ENCODE assay signal across 8 cellular contexts in genomic region chr14:102775855-102776760, GRCh38. TPM values are rescaled to one million over a fixed set of nuclear protein-coding genes. Genes with fewer than 3 reads are reported as not detected.
DNase-seq lines count a peak whose midpoint lies in the region; ATAC-seq and TF ChIP-seq lines count a peak whose summit lies in the region.

No MANE protein-coding gene starts in this region.

- ATAC-seq in HG03175 (IDR thresholded peaks at IDR 0.05; ENCODE audit: unreplicated experiment), result no peak

- peaks cover 30% of the 10 kb centered on the region for H3K36me3 Mint-ChIP-seq in activated T-cell treated with anti-CD3 and anti-CD28 coated beads, Interleukin-2, amount 50 U/mL, for 24 hours (ENCODE audit: low read depth)
- H3K36me3 Mint-ChIP-seq in glutamatergic neuron (ENCODE audit: unreplicated experiment), result no peaks in the 10 kb centered on the region

- H3K79me2 ChIP-seq in GM23248 (ENCODE audit: insufficient read depth), result peaks cover 27% of the 10 kb centered on the region

- peak overlapping the region; percentile 79 for H2AFZ ChIP-seq in GM23248

- H4K20me1 ChIP-seq in GM23248 (ENCODE audit: insufficient read depth), result no peaks in the 10 kb centered on the region

- H3K9me2 ChIP-seq in GM23248 (ENCODE audit: insufficient read depth), result no peaks in the 10 kb centered on the region

- no peak for TF ChIP-seq EP300 in sigmoid colon (IDR thresholded peaks at IDR 0.05)

- H3K36me3 ChIP-seq in GM23248 (ENCODE audit: low read depth), result no peaks in the 10 kb centered on the region
- no peaks in the 10 kb centered on the region for H3K36me3 ChIP-seq in sigmoid colon

- no peak overlapping the region for H3K4me3 ChIP-seq in GM23248
- H3K4me3 ChIP-seq in sigmoid colon, result peak overlapping the region in 2 of 4 donors; percentile 86 to 92

- peak overlapping the region; percentile 44 for H3K9ac ChIP-seq in GM23248

- peak overlapping the region; percentile 75 for H3K4me3 Mint-ChIP-seq in activated T-cell treated with anti-CD3 and anti-CD28 coated beads, Interleukin-2, amount 50 U/mL, for 24 hours
- H3K4me3 Mint-ChIP-seq in glutamatergic neuron (ENCODE audit: unreplicated experiment), result peak overlapping the region; percentile 72

- intact Hi-C loops in sigmoid colon (cut with DNase I), result loop anchor here (5.0 to 10.0 kb wide), 4 partner anchors 79 to 254 kb away; no protein-coding TSS in a partner anchor

- WGBS in GM23248 (ENCODE audit: low coverage in 1 of 2, low lambda C conversion rate in 2 of 2, missing lambda C conversion rate in 2 of 2), 2 experiments, result 77 to 80% methylated on average over 18 to 22 of the region's 22 CpGs
- WGBS in sigmoid colon, 2 donors, result 88 to 90% methylated on average over 22 of the region's 22 CpGs

- TF ChIP-seq CTCF in glutamatergic neuron (IDR thresholded peaks at IDR 0.05; ENCODE audit: partially characterized antibody, unreplicated experiment) (no peak), sigmoid colon (IDR thresholded peaks at IDR 0.05) (no peak)

- TF ChIP-seq POLR2A in sigmoid colon (IDR thresholded peaks at IDR 0.05), result no peak

- H3K4me2 ChIP-seq in GM23248 (ENCODE audit: unreplicated experiment), result no peak overlapping the region

- peaks cover 18% of the 10 kb centered on the region for H3K4me1 ChIP-seq in GM23248 (ENCODE audit: insufficient read depth)
- peaks cover 0 to 35% (median 11%) of the 10 kb centered on the region in 4 donors for H3K4me1 ChIP-seq in sigmoid colon

- DNase-seq in AG08395 (ENCODE audit: low spot score) (peak; percentile 75), GM23248 (peak; percentile 90), glutamatergic neuron (no peak), sigmoid colon (no peak), DMS79 treated with DMSO at 0.1 percent for 48 hours (lab: John Stamatoyannopoulos, UW) (no peak), NCI-H774 (lab: John Stamatoyannopoulos, UW) (no peak)
- DNase-seq in activated T-cell treated with anti-CD3 and anti-CD28 coated beads, Interleukin-2, amount 50 U/mL, for 24 hours, result peak; percentile 50

- peaks cover 52% of the 10 kb centered on the region for H3K4me1 Mint-ChIP-seq in activated T-cell treated with anti-CD3 and anti-CD28 coated beads, Interleukin-2, amount 50 U/mL, for 24 hours (ENCODE audit: low read depth)
- H3K4me1 Mint-ChIP-seq in glutamatergic neuron (ENCODE audit: low read depth, unreplicated experiment), result peaks cover 34% of the 10 kb centered on the region

- H3K27ac ChIP-seq in GM23248, result peak overlapping the region; percentile 61
- H3K27ac ChIP-seq in sigmoid colon, result peak overlapping the region; percentile 73 to 82 (median 79)

- H3K27ac Mint-ChIP-seq in activated T-cell treated with anti-CD3 and anti-CD28 coated beads, Interleukin-2, amount 50 U/mL, for 24 hours, result peak overlapping the region; percentile 92
- no peak overlapping the region for H3K27ac Mint-ChIP-seq in glutamatergic neuron (ENCODE audit: unreplicated experiment)

- H3K27me3 ChIP-seq in GM23248 (replicated peaks; ENCODE audit: insufficient read depth) (no peaks in the 10 kb centered on the region), sigmoid colon (no peaks in the 10 kb centered on the region)

- no peaks in the 10 kb centered on the region for H3K9me3 Mint-ChIP-seq in activated T-cell treated with anti-CD3 and anti-CD28 coated beads, Interleukin-2, amount 50 U/mL, for 24 hours
- peaks cover 3% of the 10 kb centered on the region for H3K9me3 Mint-ChIP-seq in glutamatergic neuron (ENCODE audit: unreplicated experiment)

- peaks cover 35% of the 10 kb centered on the region for H3F3A ChIP-seq in GM23248 (ENCODE audit: insufficient read depth)

- H3K9me3 ChIP-seq in GM23248 (ENCODE audit: low read depth), result no peaks in the 10 kb centered on the region
- no peaks in the 10 kb centered on the region for H3K9me3 ChIP-seq in sigmoid colon

- in situ Hi-C loops in GM23248 (cut with MboI), result loop anchor here (10.0 kb wide), 1 partner anchor 139 kb away; no protein-coding TSS in a partner anchor

- H3K27me3 Mint-ChIP-seq in activated T-cell treated with anti-CD3 and anti-CD28 coated beads, Interleukin-2, amount 50 U/mL, for 24 hours, result no peaks in the 10 kb centered on the region
- H3K27me3 Mint-ChIP-seq in glutamatergic neuron (ENCODE audit: unreplicated experiment), result peaks cover 17% of the 10 kb centered on the region

RNA-seq across cellular contexts. Expression of gene TRAF3, which starts 1.1 kb away (rescaled TPM):
- 17.9 and 18.6 TPM in 2 replicates for total RNA-seq in GM23248 (2014; rRNA removed; shearing (Covaris generic))
- polyA plus RNA-seq in GM23248 (2016; fragmentation: Nextera tagmentation; extraction: Ambion mirVana) (7.8 and 7.9 TPM in 2 replicates), sigmoid colon (10 to 100 TPM; 10.8 to 18.6 (median 12.3) TPM)
- total RNA-seq in glutamatergic neuron (ENCODE audit: unreplicated experiment) (16.7 TPM), sigmoid colon (10 to 100 TPM in 3 of 4 donors, 1 to 10 TPM in 1; 9.5 to 16.1 (median 13.3) TPM)

Comparison
In these comparisons a context has a peak if more than half of its experiments do, and no peak if none do; other contexts are left out.
1. DNase-seq: peak in AG08395 (single experiment), GM23248 (single experiment) and activated T-cell treated with anti-CD3 and anti-CD28 coated beads, Interleukin-2, amount 50 U/mL, for 24 hours (single experiment); none in glutamatergic neuron (single experiment), sigmoid colon (single experiment), DMS79 treated with DMSO at 0.1 percent for 48 hours (single experiment) and NCI-H774 (single experiment).